Comparison of ENCODE assay signal across 12 cellular contexts in the genomic region with DNA sequence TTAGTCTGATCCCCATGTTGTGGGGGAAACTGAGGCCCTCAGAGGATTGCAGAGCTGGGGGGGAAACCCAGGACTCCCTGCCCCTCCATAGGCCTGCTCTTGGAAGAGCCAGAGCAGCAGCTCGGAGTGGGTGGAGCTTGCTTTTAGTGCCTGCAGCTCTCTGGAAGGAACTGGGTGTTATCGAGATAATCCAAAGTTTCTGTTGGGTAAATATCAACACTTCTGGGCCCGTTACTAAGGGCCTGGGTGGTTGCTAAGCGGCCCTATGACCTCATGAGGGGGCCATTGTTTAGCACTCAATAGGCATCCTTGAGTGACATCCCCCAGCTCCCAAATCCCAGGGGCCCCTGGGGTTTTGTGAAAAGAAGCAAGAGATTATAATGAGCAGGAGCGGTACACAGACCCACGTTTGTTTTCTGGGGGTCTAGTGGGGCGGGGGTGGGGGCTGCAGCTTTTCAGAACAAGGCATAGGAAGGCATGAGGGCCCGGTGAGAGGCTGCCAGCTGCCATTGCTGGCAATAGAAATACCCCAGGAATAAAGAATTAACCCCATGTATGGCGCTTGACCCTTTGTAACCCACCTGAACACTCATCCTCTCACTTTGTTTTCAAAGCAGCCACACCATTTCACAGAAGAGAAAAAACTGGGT. TPM values are rescaled to one million over a fixed set of nuclear protein-coding genes. Genes with fewer than 3 reads are reported as not detected.
A peak's percentile ranks its signal among the peaks of the same experiment; 100 is the strongest.
DNase-seq lines count a peak whose midpoint lies in the region; ATAC-seq and TF ChIP-seq lines count a peak whose summit lies in the region.
"Had no signal": no experiment of that assay in that cellular context is flagged by ENCODE, and none has a peak within 500 bp of the region (broad histone marks: within the 10 kb centered on the region; RNA-seq: fewer than 3 reads in every experiment).

No MANE protein-coding gene starts in this region.

- H3K9me3 ChIP-seq in BE2C, result no peaks in the 10 kb centered on the region; the same call in 1 of the 2 replicates

- TF ChIP-seq POLR2A in GM18505 (IDR thresholded peaks at IDR 0.05; ENCODE audit: borderline replicate concordance, extremely low read depth, insufficient read depth, insufficient read length), result no peak

- ATAC-seq in GM18505 (IDR thresholded peaks at IDR 0.05; ENCODE audit: unreplicated experiment) (no peak), HG02870 (IDR thresholded peaks at IDR 0.05; ENCODE audit: unreplicated experiment) (no peak), foreskin keratinocyte (no peak)
- ATAC-seq: HCT116; stimulated activated naive B cell treated with anti-CD40 and anti-IgM and Interleukin-4, amounts not matched to agents 10 μg/mL and 1 μg/mL and 100 μg/mL, for 72 hours had no signal

- H3K36me3 ChIP-seq in BE2C (no peaks in the 10 kb centered on the region), brain microvascular endothelial cell (replicated peaks) (no peaks in the 10 kb centered on the region)

- H3K4me3 ChIP-seq in BE2C (ENCODE audit: low read depth, low read length), result no peak overlapping the region
- H3K4me3 ChIP-seq in brain microvascular endothelial cell (ENCODE audit: low read depth, low read length), result no peak overlapping the region

- TF ChIP-seq CTCF in BE2C (IDR thresholded peaks at IDR 0.05; ENCODE audit: low read depth, low read length) (no peak), brain microvascular endothelial cell (IDR thresholded peaks at IDR 0.05; ENCODE audit: low read depth, low read length, missing control alignments) (no peak), foreskin keratinocyte (conservative IDR thresholded peaks at IDR 0.05) (no peak)

- H3K27me3 ChIP-seq in BE2C (no peaks in the 10 kb centered on the region), brain microvascular endothelial cell (replicated peaks) (no peaks in the 10 kb centered on the region), foreskin keratinocyte (peaks cover 12% of the 10 kb centered on the region)

- DNase-seq in BE2C (peak; percentile 36), M059J (ENCODE audit: low read depth) (peak; percentile 20), brain microvascular endothelial cell (peak; percentile 11), medulla oblongata (ENCODE audit: extremely low spot score) (peak; percentile 26), foreskin keratinocyte (no peak), HuH-7.5 (ENCODE audit: low spot score) (no peak)
- DNase-seq: activated gamma-delta T cell treated with Interleukin-2 at 50 U/mL for 16 hours; stimulated activated naive B cell treated with anti-CD40 and anti-IgM and Interleukin-4, amounts not matched to agents 10 μg/mL and 1 μg/mL and 100 μg/mL, for 72 hours had no signal

- no peaks in the 10 kb centered on the region for H3K4me1 ChIP-seq in BE2C
- no peaks in the 10 kb centered on the region for H3K4me1 ChIP-seq in foreskin keratinocyte

- H3K27ac ChIP-seq in brain microvascular endothelial cell (no peak overlapping the region), foreskin keratinocyte (no peak overlapping the region)

- in situ Hi-C loops in brain microvascular endothelial cell (cut with HindIII; ENCODE audit: low pct_ligation_motif_present, low sequenced_read_pairs), result no loop called here

RNA-seq across cellular contexts. Expression of a gene that starts 48.3 kb away (rescaled TPM):
- 1.2 TPM for polyA plus RNA-seq in BE2C (2012; ENCODE audit: insufficient read depth, insufficient read length, low read depth)
- total RNA-seq in M059J (2014; rRNA removed; shearing (Covaris generic)), result not detected in 2 replicates
- total RNA-seq in foreskin keratinocyte, result not detected in 2 replicates
- not detected in 2 replicates for polyA plus RNA-seq in foreskin keratinocyte
- polyA plus RNA-seq: BJ had no signal

Comparison
In these comparisons a context has a peak if more than half of its experiments do, and no peak if none do; other contexts are left out.
1. DNase-seq: peak in BE2C (single experiment), M059J (single experiment), brain microvascular endothelial cell (single experiment) and medulla oblongata (single experiment); none in foreskin keratinocyte (0 of 2) and HuH-7.5 (single experiment).